13 cellular contexts compared by ENCODE assay signal in genomic region chr6:118542184-118542952, GRCh38. TPM values are rescaled to one million over a fixed set of nuclear protein-coding genes. Genes with fewer than 3 reads are reported as not detected.
DNase-seq lines count a peak whose midpoint lies in the region; ATAC-seq, FAIRE-seq and TF ChIP-seq lines count a peak whose summit lies in the region.
"Had no signal": no experiment of that assay in that cellular context is flagged by ENCODE, and none has a peak within 500 bp of the region (broad histone marks: within the 10 kb centered on the region; RNA-seq: fewer than 3 reads in every experiment).

No MANE protein-coding gene starts in this region.

- TF ChIP-seq POLR2A in K562 (conservative IDR thresholded peaks at IDR 0.05) = no peak

- no peak for TF ChIP-seq EP300 in K562 (IDR thresholded peaks at IDR 0.05; ENCODE audit: low read length)

- no TSS peak for BruUV-seq in K562 (replicated peaks; lab: Mats Ljungman, UMichigan)

- in situ Hi-C loops in K562 (cut with MboI) = no loop called here

- H3K4me1 ChIP-seq in K562 (replicated peaks in 1 of 2; ENCODE audit: control insufficient read depth in 2 of 2, insufficient read depth in 2 of 2, low read length in 2 of 2) = peaks cover 0 to 2% of the 10 kb centered on the region in 2 experiments; a peak in 3 of 5 replicates

- POLR2A ChIA-PET in K562 (lab: Yijun Ruan, JAX) = no interaction called here

- no peaks in the 10 kb centered on the region for H3K27me3 ChIP-seq in K562 (ENCODE audit: control insufficient read depth in 2 of 2, insufficient read depth in 2 of 2, low read length in 2 of 2)

- CTCF ChIA-PET in K562 (lab: Yijun Ruan, JAX; ENCODE audit: low intra/inter-chr PET ratio) = no interaction called here

- 91% methylated on average over 3 of the region's 3 CpGs for WGBS in K562 (ENCODE audit: insufficient coverage, low coverage, missing lambda C conversion rate)

- TF ChIP-seq CTCF in AG10803 (conservative IDR thresholded peaks at IDR 0.05; ENCODE audit: low read length) (no peak), K562 (IDR thresholded peaks at IDR 0.05 in 2 of 3, conservative IDR thresholded peaks at IDR 0.05 in 1 of 3; ENCODE audit: insufficient read depth in 2 of 3, low read depth in 1 of 3, low read length in 3 of 3) (no peak)

- ATAC-seq in K562 = no peak
- no peak for ATAC-seq in GM18517 (IDR thresholded peaks at IDR 0.05; ENCODE audit: unreplicated experiment)

- H3K4me3 ChIP-seq in AG10803 (ENCODE audit: low read length) (no peak overlapping the region), K562 (no peak overlapping the region)

- DNase-seq in AG10803 (ENCODE audit: low read depth) (peak; percentile 94), HS-27A (ENCODE audit: low read depth) (peak; percentile 31), K562 (ENCODE audit: extremely low read depth in 1 of 4, low spot score in 3 of 4) (no peak), kidney tubule cell (ENCODE audit: low spot score) (peak; percentile 76), HCEC 1CT (no peak)
- DNase-seq in activated T-cell treated with anti-CD3 and anti-CD28 coated beads, Interleukin-2, amount 50 U/mL, for 1 hour = no peak
- no peak for DNase-seq in activated CD4-positive, alpha-beta T cell treated with anti-CD3 and anti-CD28 coated beads, Interleukin-2, amount 50 U/mL, for 48 hours
- DNase-seq: AML-193; central memory CD4-positive, alpha-beta T cell; NCI-H1048; stimulated activated CD4-positive, alpha-beta T cell treated with anti-CD3 and anti-CD28 coated beads, Interleukin-12 subunit alpha, Interleukin-12 subunit beta, amount 100 ng/mL, for 4 hours had no signal

- no peaks in the 10 kb centered on the region for H4K20me1 ChIP-seq in K562 (replicated peaks; ENCODE audit: control insufficient read depth, insufficient read depth, low read length)

- peaks cover 2% of the 10 kb centered on the region; the same call in 1 of the 3 replicates for H3K79me2 ChIP-seq in K562 (ENCODE audit: control insufficient read depth, insufficient read depth, low read length)

- H3K9me3 ChIP-seq in K562 (replicated peaks; ENCODE audit: control insufficient read depth, insufficient read depth, low read depth, low read length) = no peaks in the 10 kb centered on the region

- no peaks in the 10 kb centered on the region for H3K36me3 ChIP-seq in K562 (ENCODE audit: control insufficient read depth, insufficient read depth, low read length)

- H3K27ac ChIP-seq in K562 (ENCODE audit: extremely low read depth, low read depth, low read length) = no peak overlapping the region

- intact Hi-C loops in K562 (cut with micrococcal nuclease) = no loop called here

- no peak overlapping the region for H3K4me2 ChIP-seq in K562 (ENCODE audit: insufficient read depth, low read length)

- H3K9ac ChIP-seq in K562 (ENCODE audit: insufficient read depth in 1 of 2, low read depth in 2 of 2, low read length in 2 of 2) = no peak overlapping the region

- no peak overlapping the region for H2AFZ ChIP-seq in K562 (ENCODE audit: low read depth, low read length)

- no peak for FAIRE-seq in K562 (lab: Jason Lieb, UNC)

- H3K9me1 ChIP-seq in K562 (ENCODE audit: control insufficient read depth, insufficient read depth, low read length) = no peaks in the 10 kb centered on the region

- TF ChIP-seq RAD21 in K562 (CRISPR knock-in tag; conservative IDR thresholded peaks at IDR 0.05 in 1 of 2, IDR thresholded peaks at IDR 0.05 in 1 of 2) = no peak

TF ChIP-seq in K562, 482 proteins besides CTCF, POLR2A, EP300 and RAD21:
- TF ChIP-seq, protein P1, sequence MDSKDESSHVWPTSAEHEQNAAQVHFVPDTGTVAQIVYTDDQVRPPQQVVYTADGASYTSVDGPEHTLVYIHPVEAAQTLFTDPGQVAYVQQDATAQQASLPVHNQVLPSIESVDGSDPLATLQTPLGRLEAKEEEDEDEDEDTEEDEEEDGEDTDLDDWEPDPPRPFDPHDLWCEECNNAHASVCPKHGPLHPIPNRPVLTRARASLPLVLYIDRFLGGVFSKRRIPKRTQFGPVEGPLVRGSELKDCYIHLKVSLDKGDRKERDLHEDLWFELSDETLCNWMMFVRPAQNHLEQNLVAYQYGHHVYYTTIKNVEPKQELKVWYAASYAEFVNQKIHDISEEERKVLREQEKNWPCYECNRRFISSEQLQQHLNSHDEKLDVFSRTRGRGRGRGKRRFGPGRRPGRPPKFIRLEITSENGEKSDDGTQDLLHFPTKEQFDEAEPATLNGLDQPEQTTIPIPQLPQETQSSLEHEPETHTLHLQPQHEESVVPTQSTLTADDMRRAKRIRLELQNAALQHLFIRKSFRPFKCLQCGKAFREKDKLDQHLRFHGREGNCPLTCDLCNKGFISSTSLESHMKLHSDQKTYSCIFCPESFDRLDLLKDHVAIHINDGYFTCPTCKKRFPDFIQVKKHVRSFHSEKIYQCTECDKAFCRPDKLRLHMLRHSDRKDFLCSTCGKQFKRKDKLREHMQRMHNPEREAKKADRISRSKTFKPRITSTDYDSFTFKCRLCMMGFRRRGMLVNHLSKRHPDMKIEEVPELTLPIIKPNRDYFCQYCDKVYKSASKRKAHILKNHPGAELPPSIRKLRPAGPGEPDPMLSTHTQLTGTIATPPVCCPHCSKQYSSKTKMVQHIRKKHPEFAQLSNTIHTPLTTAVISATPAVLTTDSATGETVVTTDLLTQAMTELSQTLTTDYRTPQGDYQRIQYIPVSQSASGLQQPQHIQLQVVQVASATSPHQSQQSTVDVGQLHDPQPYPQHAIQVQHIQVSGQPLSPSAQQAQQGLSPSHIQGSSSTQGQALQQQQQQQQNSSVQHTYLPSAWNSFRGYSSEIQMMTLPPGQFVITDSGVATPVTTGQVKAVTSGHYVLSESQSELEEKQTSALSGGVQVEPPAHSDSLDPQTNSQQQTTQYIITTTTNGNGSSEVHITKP (IDR thresholded peaks at IDR 0.05; ENCODE audit: partially characterized antibody) = no peak
- peak; percentile 33; the same call in 1 of the 2 replicates for TF ChIP-seq ZNF384 (IDR thresholded peaks at IDR 0.05; ENCODE audit: low read depth, low read length)
- TF ChIP-seq ARID2 (IDR thresholded peaks at IDR 0.05) = no peak

RNA-seq across cellular contexts. Expression of gene PLN, which starts 5.7 kb away (rescaled TPM):
- not detected in 2 replicates for total RNA-seq in K562 (2011; cell fraction: chromatin; rRNA removed; ENCODE audit: low replicate concordance)
- total RNA-seq in K562 (2011; cell fraction: nucleolus; rRNA removed) = not detected in 2 replicates
- 0.31 TPM in 1 of 2 replicates, not detected in the other for total RNA-seq in K562 (2011; cell fraction: nucleoplasm; rRNA removed)
- total RNA-seq in K562 (2014; rRNA removed) (not detected in 2 replicates), K562 (2014; rRNA removed; fragmentation: Illumina TruSeq; extraction: Trizol) (not detected in 2 replicates), K562 (2015; rRNA removed; fragmentation: Illumina TruSeq; extraction: Trizol) (not detected in 2 replicates), K562 (2021) (0.09 TPM in 1 of 2 replicates, not detected in the other)
- polyA plus RNA-seq in K562 (2011; rRNA removed) (0.03 and 0.05 TPM in 2 replicates), K562 (2014; fragmentation: Illumina TruSeq; extraction: Trizol) (not detected in 2 replicates), K562 (2014; fragmentation: Nextera tagmentation; extraction: Ambion mirVana) (under 1 TPM; 0.03 to 0.30 TPM), K562 (2014; rRNA removed) (not detected in 2 replicates)
- not detected in 2 replicates for polyA plus RNA-seq in K562 (2011; cell fraction: cytosol; rRNA removed)
- not detected in 2 replicates for polyA plus RNA-seq in K562 (2011; cell fraction: nucleus; rRNA removed)
- polyA plus RNA-seq in K562 (2012) = 0.08 TPM in 1 of 2 replicates, not detected in the other
- 0.15 TPM in 1 of 2 replicates, not detected in the other for polyA minus RNA-seq in K562 (2011; rRNA and poly(A)+ RNA removed)
- polyA minus RNA-seq in K562 (2011; cell fraction: cytosol; rRNA and poly(A)+ RNA removed) = not detected in 2 replicates
- polyA minus RNA-seq in K562 (2011; cell fraction: nucleus; rRNA and poly(A)+ RNA removed) = 0.33 TPM in 1 of 2 replicates, not detected in the other
- total RNA-seq: epithelial cell of proximal tubule had no signal

Comparison
In these comparisons a context has a peak if more than half of its experiments do, and no peak if none do; other contexts are left out.
1. DNase-seq: peak in AG10803 (single experiment), HS-27A (single experiment) and kidney tubule cell (single experiment); none in K562 (0 of 4), activated T-cell treated with anti-CD3 and anti-CD28 coated beads, Interleukin-2, amount 50 U/mL, for 1 hour (single experiment), HCEC 1CT (single experiment) and activated CD4-positive, alpha-beta T cell treated with anti-CD3 and anti-CD28 coated beads, Interleukin-2, amount 50 U/mL, for 48 hours (0 of 2).